ENCODE assay signal across 16 cellular contexts in genomic region chr1:90833497-90834087, GRCh38.
DNase-seq lines count a peak whose midpoint lies in the region; ATAC-seq, FAIRE-seq and TF ChIP-seq lines count a peak whose summit lies in the region.
"Had no signal": no experiment of that assay in that cellular context is flagged by ENCODE, and none has a peak within 500 bp of the region (broad histone marks: within the 10 kb centered on the region; RNA-seq: fewer than 3 reads in every experiment).

No MANE protein-coding gene starts in this region.

- no peaks in the 10 kb centered on the region for H3K9me1 ChIP-seq in endothelial cell of umbilical vein (replicated peaks; ENCODE audit: control insufficient read depth, extremely low read depth, insufficient read depth, low read length)

- intact Hi-C loops in endothelial cell of umbilical vein (cut with micrococcal nuclease): no loop called here

- H3K4me2 ChIP-seq in GM23338 (peak overlapping the region; percentile 80), endothelial cell of umbilical vein (ENCODE audit: insufficient read depth, low read length) (no peak overlapping the region), Karpas-422 (ENCODE audit: low read depth, low read length, poor library complexity, severe bottlenecking) (no peak overlapping the region)

- H3K9me2 ChIP-seq in GM23338 (ENCODE audit: insufficient read depth) (no peaks in the 10 kb centered on the region), Karpas-422 (replicated peaks; ENCODE audit: insufficient read depth, low read length) (no peaks in the 10 kb centered on the region)

- peaks cover 95% of the 10 kb centered on the region for H3K27me3 ChIP-seq in GM23338 (ENCODE audit: insufficient read depth)
- H3K27me3 ChIP-seq in endothelial cell of umbilical vein (ENCODE audit: control insufficient read depth in 2 of 2, insufficient read depth in 2 of 2, low read length in 2 of 2): peaks cover 68 to 82% of the 10 kb centered on the region in 2 experiments
- no peaks in the 10 kb centered on the region for H3K27me3 ChIP-seq in Karpas-422 (ENCODE audit: low read length)
- H3K27me3 ChIP-seq in gastroesophageal sphincter: peaks cover 84% of the 10 kb centered on the region

- peaks cover 44% of the 10 kb centered on the region for H3K4me1 ChIP-seq in GM23338 (ENCODE audit: insufficient read depth)
- H3K4me1 ChIP-seq in endothelial cell of umbilical vein (ENCODE audit: control insufficient read depth, extremely low read depth, insufficient read depth, low read length): no peaks in the 10 kb centered on the region
- H3K4me1 ChIP-seq in Karpas-422 (ENCODE audit: low read length): no peaks in the 10 kb centered on the region
- peaks cover 0 to 23% (median 12%) of the 10 kb centered on the region in 3 donors for H3K4me1 ChIP-seq in gastroesophageal sphincter

- H3K4me1 Mint-ChIP-seq in GM23338 (peaks cover 48% of the 10 kb centered on the region), WTC11 (peaks cover 50% of the 10 kb centered on the region)

- H3K36me3 ChIP-seq in GM23338 (ENCODE audit: insufficient read depth): no peaks in the 10 kb centered on the region
- no peaks in the 10 kb centered on the region for H3K36me3 ChIP-seq in endothelial cell of umbilical vein (ENCODE audit: control insufficient read depth in 2 of 2, extremely low read depth in 1 of 2, insufficient read depth in 2 of 2, low read length in 2 of 2)
- no peaks in the 10 kb centered on the region for H3K36me3 ChIP-seq in Karpas-422 (ENCODE audit: insufficient read depth, low read length)
- no peaks in the 10 kb centered on the region for H3K36me3 ChIP-seq in gastroesophageal sphincter

- H3K9me3 ChIP-seq in endothelial cell of umbilical vein (replicated peaks; ENCODE audit: control insufficient read depth, insufficient read depth, low read length) (no peaks in the 10 kb centered on the region), Karpas-422 (ENCODE audit: low read length) (no peaks in the 10 kb centered on the region), gastroesophageal sphincter (no peaks in the 10 kb centered on the region)

- DNase-seq in GM23338 (ENCODE audit: low spot score): peak; percentile 20
- no peak for DNase-seq in WTC11 (ENCODE audit: low spot score)
- no peak for DNase-seq in endothelial cell of umbilical vein (ENCODE audit: low read depth, low spot score)
- no peak for DNase-seq in Karpas-422
- DNase-seq in DMS79 (lab: John Stamatoyannopoulos, UW): no peak
- no peak for DNase-seq in superior temporal gyrus (ENCODE audit: extremely low spot score)
- DNase-seq: C1 segment of cervical spinal cord; Calu3; CD4-positive, alpha-beta T cell; DMS79 treated with DMSO at 0.1 percent for 48 hours; GF-D8; HCEC 1CT had no signal

- H3K27ac ChIP-seq in GM23338 (ENCODE audit: low read depth) (no peak overlapping the region), endothelial cell of umbilical vein (ENCODE audit: insufficient read depth, low read depth, low read length) (no peak overlapping the region), Karpas-422 (ENCODE audit: low read length) (no peak overlapping the region), gastroesophageal sphincter (no peak overlapping the region)

- dilution Hi-C loops in endothelial cell of umbilical vein (cut with MboI; ENCODE audit: extremely low pct_ligation_motif_present, low sequenced_read_pairs): no loop called here

- WGBS in gastroesophageal sphincter (ENCODE audit: low coverage in 1 of 2), 2 donors: 23 to 26% methylated on average over 4 to 6 of the region's 6 CpGs

- POLR2A ChIA-PET in WTC11 (lab: Charles Lee) (no interaction called here), endothelial cell of umbilical vein (lab: Charles Lee) (no interaction called here)

- H3F3A ChIP-seq in GM23338 (replicated peaks; ENCODE audit: low read depth): peaks cover 18% of the 10 kb centered on the region

- no peak for TF ChIP-seq POLR2A in endothelial cell of umbilical vein (IDR thresholded peaks at IDR 0.05; ENCODE audit: low read depth, low read length)
- no peak for TF ChIP-seq POLR2A in gastroesophageal sphincter (IDR thresholded peaks at IDR 0.05)

- H2AFZ ChIP-seq in GM23338 (no peak overlapping the region), endothelial cell of umbilical vein (ENCODE audit: low read depth, low read length) (no peak overlapping the region), Karpas-422 (ENCODE audit: low read length) (no peak overlapping the region)

- peaks cover 76% of the 10 kb centered on the region for H3K27me3 Mint-ChIP-seq in GM23338 (ENCODE audit: insufficient read depth, low read depth, poor library complexity)
- peaks cover 74% of the 10 kb centered on the region for H3K27me3 Mint-ChIP-seq in WTC11 (ENCODE audit: low read depth)

- TF ChIP-seq CTCF in GM23338 (conservative IDR thresholded peaks at IDR 0.05; ENCODE audit: low read depth in 2 of 2) (no peak), WTC11 (IDR thresholded peaks at IDR 0.05) (no peak), endothelial cell of umbilical vein (IDR thresholded peaks at IDR 0.05; ENCODE audit: extremely low read depth in 1 of 2, insufficient read depth in 1 of 2, low read depth in 1 of 2, low read length in 2 of 2) (no peak), gastroesophageal sphincter (IDR thresholded peaks at IDR 0.05) (no peak)

- H4K20me1 ChIP-seq in GM23338 (replicated peaks; ENCODE audit: insufficient read depth) (no peaks in the 10 kb centered on the region), endothelial cell of umbilical vein (replicated peaks; ENCODE audit: control insufficient read depth, extremely low read depth, insufficient read depth, low read length) (no peaks in the 10 kb centered on the region), Karpas-422 (ENCODE audit: insufficient read depth, low read depth, low read length) (no peaks in the 10 kb centered on the region)

- CTCF ChIA-PET in WTC11 (lab: Charles Lee) (interaction anchor here (0.9 to 4.7 kb wide), 6 partner anchors 102 to 131 kb away, joined by 3 to 23 read pairs (median 8); no protein-coding TSS in a partner anchor), endothelial cell of umbilical vein (lab: Charles Lee) (interaction anchor here (0.6 to 2.2 kb wide), 5 partner anchors 13 to 332 kb away, joined by 3 to 8 read pairs (median 4); no protein-coding TSS in a partner anchor)

- ATAC-seq in GM23338 (no peak), WTC11 (no peak), gastroesophageal sphincter (no peak)

- H3K4me3 ChIP-seq in GM23338 (0 out of 2 replicates have a peak overlapping the region, but pooled peaks have one; percentile 53), endothelial cell of umbilical vein (replicated peaks in 1 of 3; ENCODE audit: insufficient read depth in 1 of 3, low read depth in 1 of 3, low read length in 3 of 3) (no peak overlapping the region), Karpas-422 (ENCODE audit: low read length) (no peak overlapping the region), gastroesophageal sphincter (no peak overlapping the region)

- FAIRE-seq in endothelial cell of umbilical vein (lab: Jason Lieb, UNC): no peak
- FAIRE-seq: A204.1, HTR-8/SVneo had no signal

- H3K36me3 Mint-ChIP-seq in GM23338 (ENCODE audit: low read depth) (no peaks in the 10 kb centered on the region; the same call in 2 of the 3 replicates), WTC11 (no peaks in the 10 kb centered on the region)

- no peak for TF ChIP-seq EP300 in gastroesophageal sphincter (IDR thresholded peaks at IDR 0.05)

- H3K79me2 ChIP-seq in GM23338 (replicated peaks; ENCODE audit: insufficient read depth) (no peaks in the 10 kb centered on the region), endothelial cell of umbilical vein (ENCODE audit: control insufficient read depth, insufficient read depth, low read length) (no peaks in the 10 kb centered on the region), Karpas-422 (ENCODE audit: low read length) (no peaks in the 10 kb centered on the region)

- H3K9ac ChIP-seq in endothelial cell of umbilical vein (replicated peaks; ENCODE audit: extremely low read depth, insufficient read depth, low read length) (no peak overlapping the region), Karpas-422 (ENCODE audit: low read length) (no peak overlapping the region)

- peak overlapping the region; percentile 6; the same call in 1 of the 3 replicates for H3K4me3 Mint-ChIP-seq in GM23338
- H3K4me3 Mint-ChIP-seq in WTC11: peak overlapping the region; percentile 3; the same call in 1 of the 2 replicates
- H3K4me3 Mint-ChIP-seq: CD4-positive, alpha-beta T cell had no signal

- H3K27ac Mint-ChIP-seq in GM23338 (no peak overlapping the region), WTC11 (no peak overlapping the region)
- H3K27ac Mint-ChIP-seq: B cell; CD4-positive, alpha-beta T cell had no signal

- H3K9me3 Mint-ChIP-seq in GM23338: no peaks in the 10 kb centered on the region
- H3K9me3 Mint-ChIP-seq in WTC11: no peaks in the 10 kb centered on the region
- H3K9me3 Mint-ChIP-seq: CD4-positive, alpha-beta T cell had no signal

- BruUV-seq in endothelial cell of umbilical vein (replicated peaks; lab: Mats Ljungman, UMichigan): no TSS peak

TF ChIP-seq in GM23338, 12 proteins besides CTCF, POLR2A, EP300 and RAD21:
- no peak for TF ChIP-seq CREB1 (CRISPR knock-in tag; IDR thresholded peaks at IDR 0.05; ENCODE audit: low read depth)
- peak; percentile 46 for TF ChIP-seq EZH2 (IDR thresholded peaks at IDR 0.05; ENCODE audit: low read depth, unreplicated experiment)

TF ChIP-seq in WTC11, 78 proteins besides CTCF, POLR2A, EP300 and RAD21 (continues in another document):
- no peak for TF ChIP-seq USF1 (CRISPR knock-in tag; IDR thresholded peaks at IDR 0.05)

TF ChIP-seq in endothelial cell of umbilical vein, 7 proteins besides CTCF, POLR2A, EP300 and RAD21:
- TF ChIP-seq EZH2 (IDR thresholded peaks at IDR 0.05; ENCODE audit: borderline replicate concordance, low read depth, low read length, severe bottlenecking) (peak; percentile 7), JUN (IDR thresholded peaks at IDR 0.05; ENCODE audit: borderline replicate concordance, insufficient read depth, insufficient read length, low read depth) (no peak)
